In the genomic region with DNA sequence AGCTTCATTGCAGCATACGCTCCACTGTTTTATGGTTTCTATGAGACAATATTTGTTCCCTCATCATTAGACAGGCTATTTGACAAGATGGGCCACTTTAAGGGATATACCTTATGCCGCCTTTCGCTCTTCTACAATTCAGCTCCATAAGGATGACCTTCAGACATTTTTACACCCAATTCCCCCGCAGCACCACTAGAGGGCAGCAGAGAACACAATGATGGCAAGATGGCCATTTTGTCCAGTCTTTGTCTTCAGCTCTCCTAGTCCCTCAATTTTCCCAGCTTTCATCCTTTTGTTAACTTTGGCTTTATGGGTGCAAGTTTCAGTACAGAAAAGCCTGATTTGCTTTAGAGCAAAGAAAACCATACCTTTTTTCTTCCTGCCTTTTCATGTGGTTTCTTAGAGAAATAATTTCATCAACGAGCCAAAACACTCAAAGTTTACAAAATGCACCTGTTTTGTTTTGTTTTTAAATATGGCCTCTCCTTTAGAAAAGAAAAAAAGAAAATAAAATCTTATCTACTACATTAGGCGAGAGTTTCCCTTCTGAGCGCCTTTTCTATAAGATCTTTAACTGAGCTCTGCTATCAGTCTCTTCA, we compare ENCODE assay signal across 1 cellular context.
TF ChIP-seq lines count a peak whose summit lies in the region.

No MANE protein-coding gene starts in this region.

TF ChIP-seq in HepG2, 621 proteins besides CTCF, POLR2A, EP300 and RAD21 (continued from another document and continues in another):
- TF ChIP-seq, protein P1, sequence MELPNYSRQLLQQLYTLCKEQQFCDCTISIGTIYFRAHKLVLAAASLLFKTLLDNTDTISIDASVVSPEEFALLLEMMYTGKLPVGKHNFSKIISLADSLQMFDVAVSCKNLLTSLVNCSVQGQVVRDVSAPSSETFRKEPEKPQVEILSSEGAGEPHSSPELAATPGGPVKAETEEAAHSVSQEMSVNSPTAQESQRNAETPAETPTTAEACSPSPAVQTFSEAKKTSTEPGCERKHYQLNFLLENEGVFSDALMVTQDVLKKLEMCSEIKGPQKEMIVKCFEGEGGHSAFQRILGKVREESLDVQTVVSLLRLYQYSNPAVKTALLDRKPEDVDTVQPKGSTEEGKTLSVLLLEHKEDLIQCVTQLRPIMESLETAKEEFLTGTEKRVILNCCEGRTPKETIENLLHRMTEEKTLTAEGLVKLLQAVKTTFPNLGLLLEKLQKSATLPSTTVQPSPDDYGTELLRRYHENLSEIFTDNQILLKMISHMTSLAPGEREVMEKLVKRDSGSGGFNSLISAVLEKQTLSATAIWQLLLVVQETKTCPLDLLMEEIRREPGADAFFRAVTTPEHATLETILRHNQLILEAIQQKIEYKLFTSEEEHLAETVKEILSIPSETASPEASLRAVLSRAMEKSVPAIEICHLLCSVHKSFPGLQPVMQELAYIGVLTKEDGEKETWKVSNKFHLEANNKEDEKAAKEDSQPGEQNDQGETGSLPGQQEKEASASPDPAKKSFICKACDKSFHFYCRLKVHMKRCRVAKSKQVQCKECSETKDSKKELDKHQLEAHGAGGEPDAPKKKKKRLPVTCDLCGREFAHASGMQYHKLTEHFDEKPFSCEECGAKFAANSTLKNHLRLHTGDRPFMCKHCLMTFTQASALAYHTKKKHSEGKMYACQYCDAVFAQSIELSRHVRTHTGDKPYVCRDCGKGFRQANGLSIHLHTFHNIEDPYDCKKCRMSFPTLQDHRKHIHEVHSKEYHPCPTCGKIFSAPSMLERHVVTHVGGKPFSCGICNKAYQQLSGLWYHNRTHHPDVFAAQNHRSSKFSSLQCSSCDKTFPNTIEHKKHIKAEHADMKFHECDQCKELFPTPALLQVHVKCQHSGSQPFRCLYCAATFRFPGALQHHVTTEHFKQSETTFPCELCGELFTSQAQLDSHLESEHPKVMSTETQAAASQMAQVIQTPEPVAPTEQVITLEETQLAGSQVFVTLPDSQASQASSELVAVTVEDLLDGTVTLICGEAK (IDR thresholded peaks at IDR 0.05), result no peak
- TF ChIP-seq, protein P1 (CRISPR knock-in tag; IDR thresholded peaks at IDR 0.05), result no peak
- TF ChIP-seq SOX6 (IDR thresholded peaks at IDR 0.05) (no peak), SOX6 (CRISPR knock-in tag; IDR thresholded peaks at IDR 0.05) (peak; percentile 58; the same call in 1 of the 2 replicates), KLF12 (CRISPR knock-in tag; IDR thresholded peaks at IDR 0.05; ENCODE audit: borderline replicate concordance) (no peak), ZNF431 (CRISPR knock-in tag; IDR thresholded peaks at IDR 0.05; ENCODE audit: borderline replicate concordance, low read depth) (no peak), ZNF713 (CRISPR knock-in tag; IDR thresholded peaks at IDR 0.05) (no peak), ZNF766 (CRISPR knock-in tag; IDR thresholded peaks at IDR 0.05; ENCODE audit: borderline replicate concordance) (no peak), MIER2 (CRISPR knock-in tag; IDR thresholded peaks at IDR 0.05) (peak; percentile 63; the same call in 1 of the 2 replicates), AKAP8 (CRISPR knock-in tag; IDR thresholded peaks at IDR 0.05) (no peak), RFXANK (CRISPR knock-in tag; IDR thresholded peaks at IDR 0.05) (0 out of 2 replicates have a peak, but pooled peaks have one; percentile 54), MIER3 (CRISPR knock-in tag; IDR thresholded peaks at IDR 0.05; ENCODE audit: borderline replicate concordance) (peak; percentile 44; the same call in 1 of the 2 replicates), CCAR2 (optimal IDR thresholded peaks at IDR 0.05; ENCODE audit: low read depth, low read length) (no peak), HDAC1 (CRISPR knock-in tag; IDR thresholded peaks at IDR 0.05) (no peak), ISL2 (CRISPR knock-in tag; IDR thresholded peaks at IDR 0.05) (no peak), GTF2F1 (IDR thresholded peaks at IDR 0.05; ENCODE audit: low read length) (no peak), SRY (CRISPR knock-in tag; IDR thresholded peaks at IDR 0.05) (no peak), ATF1 (CRISPR knock-in tag; IDR thresholded peaks at IDR 0.05) (no peak), PAF1 (CRISPR knock-in tag; IDR thresholded peaks at IDR 0.05) (no peak), ZFP82 (CRISPR knock-in tag; IDR thresholded peaks at IDR 0.05; ENCODE audit: borderline replicate concordance) (no peak), ZNF282 (IDR thresholded peaks at IDR 0.05; ENCODE audit: partially characterized antibody) (no peak), BRCA1 (CRISPR knock-in tag; IDR thresholded peaks at IDR 0.05) (no peak), JARID2 (CRISPR knock-in tag; IDR thresholded peaks at IDR 0.05; ENCODE audit: insufficient replicate concordance) (peak; percentile 40), TRIM24 (CRISPR knock-in tag; IDR thresholded peaks at IDR 0.05) (no peak)
- TF ChIP-seq, protein P2, sequence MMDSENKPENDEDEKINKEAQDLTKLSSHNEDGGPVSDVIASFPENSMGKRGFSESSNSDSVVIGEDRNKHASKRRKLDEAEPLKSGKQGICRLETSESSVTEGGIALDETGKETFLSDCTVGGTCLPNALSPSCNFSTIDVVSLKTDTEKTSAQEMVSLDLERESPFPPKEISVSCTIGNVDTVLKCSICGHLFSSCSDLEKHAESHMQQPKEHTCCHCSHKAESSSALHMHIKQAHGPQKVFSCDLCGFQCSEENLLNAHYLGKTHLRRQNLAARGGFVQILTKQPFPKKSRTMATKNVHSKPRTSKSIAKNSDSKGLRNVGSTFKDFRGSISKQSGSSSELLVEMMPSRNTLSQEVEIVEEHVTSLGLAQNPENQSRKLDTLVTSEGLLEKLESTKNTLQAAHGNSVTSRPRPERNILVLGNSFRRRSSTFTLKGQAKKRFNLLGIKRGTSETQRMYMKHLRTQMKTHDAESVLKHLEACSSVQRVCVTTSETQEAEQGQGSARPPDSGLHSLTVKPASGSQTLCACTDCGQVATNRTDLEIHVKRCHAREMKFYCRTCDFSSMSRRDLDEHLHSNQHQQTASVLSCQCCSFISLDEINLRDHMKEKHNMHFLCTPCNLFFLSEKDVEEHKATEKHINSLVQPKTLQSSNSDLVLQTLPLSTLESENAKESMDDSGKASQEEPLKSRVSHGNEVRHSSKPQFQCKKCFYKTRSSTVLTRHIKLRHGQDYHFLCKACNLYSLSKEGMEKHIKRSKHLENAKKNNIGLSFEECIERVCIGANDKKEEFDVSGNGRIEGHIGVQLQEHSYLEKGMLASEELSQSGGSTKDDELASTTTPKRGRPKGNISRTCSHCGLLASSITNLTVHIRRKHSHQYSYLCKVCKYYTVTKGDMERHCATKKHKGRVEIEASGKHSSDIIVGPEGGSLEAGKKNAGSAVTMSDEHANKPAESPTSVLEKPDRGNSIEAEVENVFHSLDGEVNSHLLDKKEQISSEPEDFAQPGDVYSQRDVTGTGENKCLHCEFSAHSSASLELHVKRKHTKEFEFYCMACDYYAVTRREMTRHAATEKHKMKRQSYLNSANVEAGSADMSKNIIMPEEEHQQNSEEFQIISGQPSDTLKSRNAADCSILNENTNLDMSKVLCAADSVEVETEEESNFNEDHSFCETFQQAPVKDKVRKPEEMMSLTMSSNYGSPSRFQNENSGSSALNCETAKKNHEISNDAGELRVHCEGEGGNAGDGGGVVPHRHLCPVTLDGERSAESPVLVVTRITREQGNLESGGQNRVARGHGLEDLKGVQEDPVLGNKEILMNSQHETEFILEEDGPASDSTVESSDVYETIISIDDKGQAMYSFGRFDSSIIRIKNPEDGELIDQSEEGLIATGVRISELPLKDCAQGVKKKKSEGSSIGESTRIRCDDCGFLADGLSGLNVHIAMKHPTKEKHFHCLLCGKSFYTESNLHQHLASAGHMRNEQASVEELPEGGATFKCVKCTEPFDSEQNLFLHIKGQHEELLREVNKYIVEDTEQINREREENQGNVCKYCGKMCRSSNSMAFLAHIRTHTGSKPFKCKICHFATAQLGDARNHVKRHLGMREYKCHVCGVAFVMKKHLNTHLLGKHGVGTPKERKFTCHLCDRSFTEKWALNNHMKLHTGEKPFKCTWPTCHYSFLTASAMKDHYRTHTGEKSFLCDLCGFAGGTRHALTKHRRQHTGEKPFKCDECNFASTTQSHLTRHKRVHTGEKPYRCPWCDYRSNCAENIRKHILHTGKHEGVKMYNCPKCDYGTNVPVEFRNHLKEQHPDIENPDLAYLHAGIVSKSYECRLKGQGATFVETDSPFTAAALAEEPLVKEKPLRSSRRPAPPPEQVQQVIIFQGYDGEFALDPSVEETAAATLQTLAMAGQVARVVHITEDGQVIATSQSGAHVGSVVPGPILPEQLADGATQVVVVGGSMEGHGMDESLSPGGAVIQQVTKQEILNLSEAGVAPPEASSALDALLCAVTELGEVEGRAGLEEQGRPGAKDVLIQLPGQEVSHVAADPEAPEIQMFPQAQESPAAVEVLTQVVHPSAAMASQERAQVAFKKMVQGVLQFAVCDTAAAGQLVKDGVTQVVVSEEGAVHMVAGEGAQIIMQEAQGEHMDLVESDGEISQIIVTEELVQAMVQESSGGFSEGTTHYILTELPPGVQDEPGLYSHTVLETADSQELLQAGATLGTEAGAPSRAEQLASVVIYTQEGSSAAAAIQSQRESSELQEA (CRISPR knock-in tag; IDR thresholded peaks at IDR 0.05; ENCODE audit: not compliant biosample characterization), result no peak
- TF ChIP-seq, protein P3, sequence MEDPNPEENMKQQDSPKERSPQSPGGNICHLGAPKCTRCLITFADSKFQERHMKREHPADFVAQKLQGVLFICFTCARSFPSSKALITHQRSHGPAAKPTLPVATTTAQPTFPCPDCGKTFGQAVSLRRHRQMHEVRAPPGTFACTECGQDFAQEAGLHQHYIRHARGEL (CRISPR knock-in tag; IDR thresholded peaks at IDR 0.05), result no peak
- TF ChIP-seq, protein P4, sequence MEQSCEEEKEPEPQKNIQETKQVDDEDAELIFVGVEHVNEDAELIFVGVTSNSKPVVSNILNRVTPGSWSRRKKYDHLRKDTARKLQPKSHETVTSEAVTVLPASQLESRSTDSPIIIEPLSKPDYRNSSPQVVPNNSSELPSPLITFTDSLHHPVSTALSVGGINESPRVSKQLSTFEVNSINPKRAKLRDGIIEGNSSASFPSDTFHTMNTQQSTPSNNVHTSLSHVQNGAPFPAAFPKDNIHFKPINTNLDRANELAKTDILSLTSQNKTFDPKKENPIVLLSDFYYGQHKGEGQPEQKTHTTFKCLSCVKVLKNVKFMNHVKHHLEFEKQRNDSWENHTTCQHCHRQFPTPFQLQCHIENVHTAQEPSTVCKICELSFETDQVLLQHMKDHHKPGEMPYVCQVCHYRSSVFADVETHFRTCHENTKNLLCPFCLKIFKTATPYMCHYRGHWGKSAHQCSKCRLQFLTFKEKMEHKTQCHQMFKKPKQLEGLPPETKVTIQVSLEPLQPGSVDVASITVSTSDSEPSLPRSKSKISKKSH (CRISPR knock-in tag; IDR thresholded peaks at IDR 0.05; ENCODE audit: borderline replicate concordance), result no peak
- TF ChIP-seq, protein P5, sequence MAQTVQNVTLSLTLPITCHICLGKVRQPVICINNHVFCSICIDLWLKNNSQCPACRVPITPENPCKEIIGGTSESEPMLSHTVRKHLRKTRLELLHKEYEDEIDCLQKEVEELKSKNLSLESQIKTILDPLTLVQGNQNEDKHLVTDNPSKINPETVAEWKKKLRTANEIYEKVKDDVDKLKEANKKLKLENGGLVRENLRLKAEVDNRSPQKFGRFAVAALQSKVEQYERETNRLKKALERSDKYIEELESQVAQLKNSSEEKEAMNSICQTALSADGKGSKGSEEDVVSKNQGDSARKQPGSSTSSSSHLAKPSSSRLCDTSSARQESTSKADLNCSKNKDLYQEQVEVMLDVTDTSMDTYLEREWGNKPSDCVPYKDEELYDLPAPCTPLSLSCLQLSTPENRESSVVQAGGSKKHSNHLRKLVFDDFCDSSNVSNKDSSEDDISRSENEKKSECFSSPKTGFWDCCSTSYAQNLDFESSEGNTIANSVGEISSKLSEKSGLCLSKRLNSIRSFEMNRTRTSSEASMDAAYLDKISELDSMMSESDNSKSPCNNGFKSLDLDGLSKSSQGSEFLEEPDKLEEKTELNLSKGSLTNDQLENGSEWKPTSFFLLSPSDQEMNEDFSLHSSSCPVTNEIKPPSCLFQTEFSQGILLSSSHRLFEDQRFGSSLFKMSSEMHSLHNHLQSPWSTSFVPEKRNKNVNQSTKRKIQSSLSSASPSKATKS (CRISPR knock-in tag; IDR thresholded peaks at IDR 0.05), result no peak
- TF ChIP-seq, protein P6, sequence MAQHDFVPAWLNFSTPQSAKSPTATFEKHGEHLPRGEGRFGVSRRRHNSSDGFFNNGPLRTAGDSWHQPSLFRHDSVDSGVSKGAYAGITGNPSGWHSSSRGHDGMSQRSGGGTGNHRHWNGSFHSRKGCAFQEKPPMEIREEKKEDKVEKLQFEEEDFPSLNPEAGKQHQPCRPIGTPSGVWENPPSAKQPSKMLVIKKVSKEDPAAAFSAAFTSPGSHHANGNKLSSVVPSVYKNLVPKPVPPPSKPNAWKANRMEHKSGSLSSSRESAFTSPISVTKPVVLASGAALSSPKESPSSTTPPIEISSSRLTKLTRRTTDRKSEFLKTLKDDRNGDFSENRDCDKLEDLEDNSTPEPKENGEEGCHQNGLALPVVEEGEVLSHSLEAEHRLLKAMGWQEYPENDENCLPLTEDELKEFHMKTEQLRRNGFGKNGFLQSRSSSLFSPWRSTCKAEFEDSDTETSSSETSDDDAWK (CRISPR knock-in tag; IDR thresholded peaks at IDR 0.05), result no peak
- TF ChIP-seq, protein P7, sequence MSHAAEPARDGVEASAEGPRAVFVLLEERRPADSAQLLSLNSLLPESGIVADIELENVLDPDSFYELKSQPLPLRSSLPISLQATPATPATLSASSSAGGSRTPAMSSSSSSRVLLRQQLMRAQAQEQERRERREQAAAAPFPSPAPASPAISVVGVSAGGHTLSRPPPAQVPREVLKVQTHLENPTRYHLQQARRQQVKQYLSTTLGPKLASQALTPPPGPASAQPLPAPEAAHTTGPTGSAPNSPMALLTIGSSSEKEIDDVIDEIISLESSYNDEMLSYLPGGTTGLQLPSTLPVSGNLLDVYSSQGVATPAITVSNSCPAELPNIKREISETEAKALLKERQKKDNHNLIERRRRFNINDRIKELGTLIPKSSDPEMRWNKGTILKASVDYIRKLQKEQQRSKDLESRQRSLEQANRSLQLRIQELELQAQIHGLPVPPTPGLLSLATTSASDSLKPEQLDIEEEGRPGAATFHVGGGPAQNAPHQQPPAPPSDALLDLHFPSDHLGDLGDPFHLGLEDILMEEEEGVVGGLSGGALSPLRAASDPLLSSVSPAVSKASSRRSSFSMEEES (CRISPR knock-in tag; IDR thresholded peaks at IDR 0.05), result no peak
